In the genomic region with DNA sequence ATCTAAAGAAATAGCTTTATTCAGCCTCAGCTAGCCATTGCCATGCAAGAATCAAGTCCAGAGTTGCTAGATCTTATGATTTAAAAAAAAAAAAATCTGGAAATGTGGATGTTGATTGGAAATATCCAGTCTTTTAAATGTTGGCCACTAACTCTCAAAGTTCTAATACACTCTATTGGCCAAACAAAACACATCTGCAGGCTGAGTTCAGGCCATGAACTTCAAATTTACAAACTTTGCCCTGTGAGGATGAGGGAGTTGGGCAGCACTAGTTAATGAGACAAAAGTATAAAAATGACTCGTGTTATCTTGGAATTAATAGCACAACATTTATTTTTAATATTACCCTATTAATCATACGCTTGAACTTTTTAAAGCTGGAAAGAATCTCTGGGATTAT, we compare ENCODE assay signal across 1 cellular context.
TF ChIP-seq lines count a peak whose summit lies in the region.

No MANE protein-coding gene starts in this region.

TF ChIP-seq in GM23338, 12 proteins besides CTCF, POLR2A, EP300 and RAD21 (continued from another document):
- TF ChIP-seq CREB1 (CRISPR knock-in tag; IDR thresholded peaks at IDR 0.05; ENCODE audit: low read depth) (no peak), POLR2AphosphoS5 (IDR thresholded peaks at IDR 0.05; ENCODE audit: low read depth) (no peak), NANOG (IDR thresholded peaks at IDR 0.05; ENCODE audit: borderline replicate concordance) (no peak), ZNF114 (CRISPR knock-in tag; IDR thresholded peaks at IDR 0.05) (no peak)
